8 cellular contexts compared by ENCODE assay signal in the genomic region with DNA sequence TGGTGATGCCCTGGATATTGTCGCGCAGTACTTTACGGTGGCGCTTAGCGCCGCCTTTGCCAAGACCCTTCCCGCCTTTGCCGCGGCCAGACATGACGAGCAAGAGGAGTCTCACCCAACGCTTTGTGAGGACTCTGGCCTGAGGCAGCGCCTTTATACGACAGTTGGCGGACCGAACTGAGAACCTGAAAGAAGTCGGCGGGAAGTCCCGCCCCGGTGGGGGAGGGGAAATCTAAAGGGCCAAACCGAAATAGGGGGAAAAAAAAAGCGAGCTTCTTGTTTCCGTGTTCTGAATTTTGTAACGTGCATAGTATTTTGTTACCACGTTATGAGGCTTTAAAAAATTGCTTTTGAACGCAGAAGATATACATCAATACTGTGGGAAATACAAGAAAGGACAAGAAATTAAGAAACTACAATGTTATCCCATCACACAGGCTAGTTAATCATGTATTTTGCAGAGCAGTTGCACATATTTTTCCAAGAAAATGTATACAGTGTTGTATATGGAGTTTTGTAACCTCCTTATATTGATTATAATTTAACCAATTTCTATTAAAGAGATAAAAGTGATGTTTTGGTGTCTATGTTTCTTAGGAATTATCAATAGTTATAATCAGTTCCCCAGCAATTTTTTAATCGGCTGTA.
DNase-seq lines count a peak whose midpoint lies in the region; ATAC-seq and TF ChIP-seq lines count a peak whose summit lies in the region.
"Not testable (repeated sequence)": the region's sequence is repeated elsewhere in the genome, so short reads cannot be mapped to it uniquely, and the experiment has no call there.

No MANE protein-coding gene starts in this region.

- POLR2A ChIA-PET in Panc1 (lab: Charles Lee) = not testable (repeated sequence)

- H3K27ac Mint-ChIP-seq in H9 = peak overlapping the region; percentile 94 to 100 (median 98); a peak in 6 of 7 replicates
- peak overlapping the region; percentile 95 for H3K27ac Mint-ChIP-seq in activated T-cell treated with anti-CD3 and anti-CD28 coated beads, Interleukin-2, amount 50 U/mL, for 24 hours
- H3K27ac Mint-ChIP-seq in stimulated activated naive CD8-positive, alpha-beta T cell treated with anti-CD3 and anti-CD28 coated beads, Interleukin-15, Interleukin-2, amounts not matched to agents 100 ng/mL and 50 ng/mL, for 24 hours = peak overlapping the region; percentile 95

- not testable (repeated sequence) for H2AK5ac ChIP-seq in H9 (ENCODE audit: insufficient read length, low read length)

- CTCF ChIA-PET in Panc1 (lab: Charles Lee) = not testable (repeated sequence)

- peaks cover 12 to 15% of the 10 kb centered on the region in 2 experiments for H3K9me3 Mint-ChIP-seq in H9
- not testable (repeated sequence) for H3K9me3 Mint-ChIP-seq in activated T-cell treated with anti-CD3 and anti-CD28 coated beads, Interleukin-2, amount 50 U/mL, for 24 hours; stimulated activated naive CD8-positive, alpha-beta T cell treated with anti-CD3 and anti-CD28 coated beads, Interleukin-15, Interleukin-2, amounts not matched to agents 100 ng/mL and 50 ng/mL, for 24 hours

- TF ChIP-seq CTCF in H9 (conservative IDR thresholded peaks at IDR 0.05); Panc1 (IDR thresholded peaks at IDR 0.05): not testable (repeated sequence)

- H3K4me2 ChIP-seq in H9 (ENCODE audit: insufficient read depth, insufficient read length, low read length) = not testable (repeated sequence)

- BruUV-seq in Panc1 (replicated peaks; lab: Mats Ljungman, UMichigan) = not testable (repeated sequence)

- peak overlapping the region; percentile 91 to 98 for H3K4me3 Mint-ChIP-seq in H9
- peak overlapping the region; percentile 84 for H3K4me3 Mint-ChIP-seq in activated T-cell treated with anti-CD3 and anti-CD28 coated beads, Interleukin-2, amount 50 U/mL, for 24 hours
- peak overlapping the region; percentile 91 for H3K4me3 Mint-ChIP-seq in stimulated activated naive CD8-positive, alpha-beta T cell treated with anti-CD3 and anti-CD28 coated beads, Interleukin-15, Interleukin-2, amounts not matched to agents 100 ng/mL and 50 ng/mL, for 24 hours

- ATAC-seq in Panc1 = peak; percentile 91; the same call in 1 of the 2 replicates
- ATAC-seq in esophagus mucosa = peak; percentile 94

- in situ Hi-C loops in Panc1 (cut with HindIII; ENCODE audit: low pct_unique_long_range_greater_than_20kb, low sequenced_read_pairs) = not testable (repeated sequence)

- H3K4ac ChIP-seq in H9 (ENCODE audit: low read depth, low read length) = not testable (repeated sequence)

- H3K9me3 ChIP-seq in ES-I3 (ENCODE audit: control insufficient read depth, insufficient read depth, low read length); H9 (ENCODE audit: control insufficient read depth, low read depth, low read length); Panc1 (ENCODE audit: control insufficient read depth, insufficient read depth, low read depth, low read length): not testable (repeated sequence)

- H3K4me3 ChIP-seq in Panc1 (ENCODE audit: low read depth in 2 of 2, low read length in 2 of 2) = not testable (repeated sequence)

- H3K9ac ChIP-seq in ES-I3 (ENCODE audit: low read depth, low read length) = peak overlapping the region; percentile 39
- H3K9ac ChIP-seq in H9 (ENCODE audit: extremely low read depth, insufficient read length, low read length) = peak overlapping the region; percentile 62

- H2BK20ac ChIP-seq in H9 (ENCODE audit: low read depth, low read length, poor library complexity, severe bottlenecking) = not testable (repeated sequence)

- not testable (repeated sequence) for H2BK5ac ChIP-seq in H9 (ENCODE audit: insufficient read length, low read length)

- not testable (repeated sequence) for H3K23ac ChIP-seq in H9 (ENCODE audit: insufficient read length, low read depth, low read length)

- H4K5ac ChIP-seq in H9 (ENCODE audit: insufficient read length, low read depth, low read length) = not testable (repeated sequence)

- H2BK12ac ChIP-seq in H9 (ENCODE audit: insufficient read length, low read depth, low read length) = not testable (repeated sequence)

- H3K56ac ChIP-seq in H9 (ENCODE audit: insufficient read length, low read depth, low read length) = not testable (repeated sequence)

- not testable (repeated sequence) for H2AFZ ChIP-seq in H9 (ENCODE audit: low read length)

- not testable (repeated sequence) for H2BK15ac ChIP-seq in H9 (ENCODE audit: low read depth, low read length)

- not testable (repeated sequence) for H3K79me1 ChIP-seq in H9 (ENCODE audit: insufficient read depth, low read depth, low read length, poor library complexity, severe bottlenecking)

- not testable (repeated sequence) for H3K14ac ChIP-seq in H9 (ENCODE audit: insufficient read depth, low read length)

- H3K18ac ChIP-seq in H9 (ENCODE audit: insufficient read length, low read depth, low read length) = not testable (repeated sequence)

- not testable (repeated sequence) for H3T11ph ChIP-seq in H9 (ENCODE audit: low read length)

- peaks cover 22 to 31% of the 10 kb centered on the region in 2 experiments for H3K4me1 Mint-ChIP-seq in H9
- peaks cover 38% of the 10 kb centered on the region for H3K4me1 Mint-ChIP-seq in activated T-cell treated with anti-CD3 and anti-CD28 coated beads, Interleukin-2, amount 50 U/mL, for 24 hours (ENCODE audit: low read depth)
- H3K4me1 Mint-ChIP-seq in stimulated activated naive CD8-positive, alpha-beta T cell treated with anti-CD3 and anti-CD28 coated beads, Interleukin-15, Interleukin-2, amounts not matched to agents 100 ng/mL and 50 ng/mL, for 24 hours (ENCODE audit: low read depth) = peaks cover 53% of the 10 kb centered on the region

- not testable (repeated sequence) for H3K79me2 ChIP-seq in H9 (ENCODE audit: insufficient read depth, low read length)

- DNase-seq in H9 = peak; percentile 70
- DNase-seq in KG1 (lab: John Stamatoyannopoulos, UW) = peak; percentile 59
- not testable (repeated sequence) for DNase-seq in Panc1 (ENCODE audit: low read depth, low spot score)
- peak; percentile 91 for DNase-seq in activated T-cell treated with anti-CD3 and anti-CD28 coated beads, Interleukin-2, amount 50 U/mL, for 24 hours
- DNase-seq in myocyte (ENCODE audit: low read depth) = peak; percentile 19

- H3K27me3 Mint-ChIP-seq in H9 (ENCODE audit: low read depth); activated T-cell treated with anti-CD3 and anti-CD28 coated beads, Interleukin-2, amount 50 U/mL, for 24 hours; stimulated activated naive CD8-positive, alpha-beta T cell treated with anti-CD3 and anti-CD28 coated beads, Interleukin-15, Interleukin-2, amounts not matched to agents 100 ng/mL and 50 ng/mL, for 24 hours: not testable (repeated sequence)

- intact Hi-C loops in Panc1 (cut with micrococcal nuclease; ENCODE audit: unreplicated experiment) = not testable (repeated sequence)

- H3K23me2 ChIP-seq in H9 (ENCODE audit: insufficient read length, low read depth, low read length, poor library complexity, severe bottlenecking) = not testable (repeated sequence)

- H3K27ac ChIP-seq in H9 (ENCODE audit: insufficient read length, low read depth, low read length) = peak overlapping the region; percentile 65
- not testable (repeated sequence) for H3K27ac ChIP-seq in Panc1 (ENCODE audit: low read length)

- H3K36me3 ChIP-seq in ES-I3 (ENCODE audit: insufficient read depth, low read length); Panc1 (ENCODE audit: control insufficient read depth, insufficient read depth, low read length): not testable (repeated sequence)

- not testable (repeated sequence) for H4K20me1 ChIP-seq in H9 (ENCODE audit: control insufficient read depth, insufficient read depth, insufficient read length)

- not testable (repeated sequence) for H4K91ac ChIP-seq in H9 (ENCODE audit: insufficient read length, low read depth, low read length)

- H3K36me3 Mint-ChIP-seq in H9 (ENCODE audit: insufficient read depth in 1 of 3, low read depth in 3 of 3) = peaks cover 10 to 21% (median 16%) of the 10 kb centered on the region in 3 experiments
- not testable (repeated sequence) for H3K36me3 Mint-ChIP-seq in activated T-cell treated with anti-CD3 and anti-CD28 coated beads, Interleukin-2, amount 50 U/mL, for 24 hours (ENCODE audit: low read depth); stimulated activated naive CD8-positive, alpha-beta T cell treated with anti-CD3 and anti-CD28 coated beads, Interleukin-15, Interleukin-2, amounts not matched to agents 100 ng/mL and 50 ng/mL, for 24 hours (ENCODE audit: low read depth)

- H2BK120ac ChIP-seq in H9 (ENCODE audit: low read depth, low read length, poor library complexity, severe bottlenecking) = not testable (repeated sequence)

- not testable (repeated sequence) for H4K8ac ChIP-seq in H9 (replicated peaks; ENCODE audit: insufficient read length, low read depth, low read length)

- H3K27me3 ChIP-seq in H9 (ENCODE audit: insufficient read depth, low read length); Panc1 (ENCODE audit: control insufficient read depth, insufficient read depth, low read length): not testable (repeated sequence)

- H3K4me1 ChIP-seq in ES-I3 (ENCODE audit: insufficient read depth, low read length); H9 (ENCODE audit: insufficient read depth, low read length): not testable (repeated sequence)
- peaks cover 12% of the 10 kb centered on the region; the same call in 1 of the 2 replicates for H3K4me1 ChIP-seq in Panc1 (ENCODE audit: control insufficient read depth, insufficient read depth, low read length)

- no CpG with 5 or more reads among the region's 26 CpGs for WGBS in H9 (ENCODE audit: extremely low coverage, insufficient read length, low lambda C conversion rate)
